ENCODE assay signal across 6 cellular contexts in genomic region chr14:70193396-70193795, GRCh38. TPM values are rescaled to one million over a fixed set of nuclear protein-coding genes. Genes with fewer than 3 reads are reported as not detected.
"Had no signal": no experiment of that assay in that cellular context is flagged by ENCODE, and none has a peak within 500 bp of the region (broad histone marks: within the 10 kb centered on the region; RNA-seq: fewer than 3 reads in every experiment).

No MANE protein-coding gene starts in this region.

- H3K4me3 ChIP-seq: K562 had no signal

- DNase-seq: IMR-90, KBM-7 had no signal

- H3K27ac ChIP-seq: HL-60 had no signal

- H3K27ac Mint-ChIP-seq: IgD-negative memory B cell had no signal

RNA-seq across cellular contexts. Expression of gene SLC8A3, which starts 4.6 kb away (rescaled TPM):
- total RNA-seq: HT-29, K562 had no signal
